In the genomic region with DNA sequence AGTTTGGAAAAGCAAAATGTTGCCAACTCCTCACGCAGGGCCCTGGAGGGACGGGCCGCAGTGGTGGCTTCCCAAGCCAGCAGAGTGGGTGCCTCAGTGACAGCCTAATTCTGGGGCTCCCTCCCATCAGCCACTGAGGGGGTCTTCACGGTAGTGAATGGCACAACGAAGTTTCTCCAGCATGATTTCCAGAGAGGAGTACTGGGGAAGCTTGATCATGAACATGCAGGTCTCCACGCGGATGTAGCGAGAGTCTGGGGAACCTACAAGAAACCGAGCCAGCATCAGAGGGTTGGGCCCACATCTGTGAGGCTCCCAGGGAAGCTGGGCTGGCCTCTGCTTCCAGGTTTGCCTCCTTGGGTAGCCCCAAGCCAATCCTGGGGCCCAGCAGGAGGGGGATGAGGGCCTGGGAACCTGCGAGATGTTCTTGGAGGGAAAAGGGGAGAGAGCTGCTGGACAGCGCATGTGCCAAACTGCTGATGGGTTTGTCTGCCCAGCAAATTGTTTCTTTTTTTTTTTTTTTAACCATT, we compare ENCODE assay signal across 10 cellular contexts.
"Had no signal": no experiment of that assay in that cellular context is flagged by ENCODE, and none has a peak within 500 bp of the region (broad histone marks: within the 10 kb centered on the region; RNA-seq: fewer than 3 reads in every experiment).

No MANE protein-coding gene starts in this region.

- H3K4me3 ChIP-seq: esophagus squamous epithelium, hepatocyte, ovary, stomach had no signal

- H3K4me3 Mint-ChIP-seq: activated naive CD8-positive, alpha-beta T cell treated with anti-CD3 and anti-CD28 coated beads, Interleukin-2, amount 10 ng/mL, durations not matched to agents 7 days and 5 days had no signal

- H3K27me3 Mint-ChIP-seq: activated naive CD8-positive, alpha-beta T cell treated with anti-CD3 and anti-CD28 coated beads, Interleukin-2, amount 10 ng/mL, durations not matched to agents 7 days and 5 days had no signal

- DNase-seq: activated CD4-positive, alpha-beta T cell treated with anti-CD3 and anti-CD28 coated beads, Interleukin-2, amount 50 U/mL, for 4 hours; activated effector memory CD4-positive, alpha-beta T cell treated with Interleukin-2 at 50 U/mL for 16 hours; activated naive CD8-positive, alpha-beta T cell treated with anti-CD3 and anti-CD28 coated beads, Interleukin-2, amount 10 ng/mL, durations not matched to agents 7 days and 5 days; esophagus squamous epithelium; mammary epithelial cell; stimulated activated CD4-positive, alpha-beta T cell treated with anti-CD3 and anti-CD28 coated beads, Interleukin-1b, Interleukin-23, amount 100 ng/mL, for 48 hours; stomach; T-helper 9 cell had no signal

- H3K27ac ChIP-seq: esophagus squamous epithelium, hepatocyte, ovary, stomach had no signal

- H3K27me3 ChIP-seq: esophagus squamous epithelium, hepatocyte, ovary, stomach had no signal
